8 cellular contexts compared by ENCODE assay signal in the genomic region with DNA sequence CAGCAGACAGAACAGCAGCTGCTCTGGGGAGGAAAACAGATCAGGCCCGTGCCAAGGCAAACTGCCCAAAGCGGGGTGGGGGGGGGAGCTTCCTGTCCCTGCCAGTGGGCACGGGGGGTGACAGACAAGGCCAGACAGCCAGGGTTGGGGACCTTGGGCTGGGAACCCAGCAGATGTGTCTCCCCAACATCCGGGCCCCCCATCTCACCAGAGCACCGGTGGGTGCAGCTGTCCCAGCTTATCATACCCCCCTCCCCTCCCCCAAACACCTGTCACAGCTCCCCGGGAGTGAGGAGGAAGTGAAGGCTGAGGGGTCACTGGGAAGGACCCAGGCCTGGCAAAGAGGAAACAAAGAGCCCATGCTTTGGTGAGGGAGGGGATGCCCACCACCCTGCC. TPM values are rescaled to one million over a fixed set of nuclear protein-coding genes. Genes with fewer than 3 reads are reported as not detected.
A peak's percentile ranks its signal among the peaks of the same experiment; 100 is the strongest.
DNase-seq lines count a peak whose midpoint lies in the region; ATAC-seq and TF ChIP-seq lines count a peak whose summit lies in the region.

No MANE protein-coding gene starts in this region.

- CTCF ChIA-PET in RWPE1 (lab: Yijun Ruan, JAX): interaction anchor here (0.6 to 0.7 kb wide), 3 partner anchors 30 to 110 kb away, joined by 3 read pairs; no protein-coding TSS in a partner anchor

- peak; percentile 53 for DNase-seq in GM12865 (ENCODE audit: low read depth)
- DNase-seq in RWPE1 (ENCODE audit: low spot score): no peak
- peak; percentile 34 for DNase-seq in dermis blood vessel endothelial cell
- peak; percentile 74 to 85 (median 76) for DNase-seq in mucosa of descending colon
- no peak for DNase-seq in stimulated activated CD4-positive, alpha-beta T cell treated with anti-CD3 and anti-CD28 coated beads, Interleukin-12 subunit alpha, Interleukin-12 subunit beta, amount 100 ng/mL, for 4 hours
- no peak for DNase-seq in GOT3 (lab: John Stamatoyannopoulos, UW)
- DNase-seq in foreskin melanocyte: no peak

- H3K4me1 ChIP-seq in mucosa of descending colon (ENCODE audit: low read depth): peaks cover 24% of the 10 kb centered on the region

- no peaks in the 10 kb centered on the region for H3K36me3 ChIP-seq in mucosa of descending colon (ENCODE audit: low read depth)

- intact Hi-C loops in mucosa of descending colon (cut with DNase I, micrococcal nuclease): loop anchor here in 1 of 2 donors (10.0 kb wide), 1 partner anchor 61 kb away; a partner anchor contains a TSS

- H3K9me3 ChIP-seq in mucosa of descending colon: no peaks in the 10 kb centered on the region

- peak overlapping the region; percentile 73 for H3K4me3 ChIP-seq in GM12865 (ENCODE audit: low read depth, low read length)
- peak overlapping the region; percentile 44 for H3K4me3 ChIP-seq in mucosa of descending colon

- no peak for ATAC-seq in mucosa of descending colon
- no peak for ATAC-seq in GM21528 (IDR thresholded peaks at IDR 0.05; ENCODE audit: low FRiP score, unreplicated experiment)

- POLR2A ChIA-PET in RWPE1 (lab: Yijun Ruan, JAX; ENCODE audit: low non-redundant PET): interaction anchor here (0.6 to 1.5 kb wide), 5 partner anchors 22 to 58 kb away, joined by 3 to 7 read pairs (median 5); no protein-coding TSS in a partner anchor

- H3K27ac ChIP-seq in RWPE1: peak overlapping the region; percentile 98

- TF ChIP-seq CTCF in GM12865 (IDR thresholded peaks at IDR 0.05; ENCODE audit: insufficient read depth, low read depth, low read length, missing control alignments): no peak
- no peak for TF ChIP-seq CTCF in RWPE1 (conservative IDR thresholded peaks at IDR 0.05; ENCODE audit: low read depth)
- no peak for TF ChIP-seq CTCF in mucosa of descending colon (IDR thresholded peaks at IDR 0.05)

RNA-seq across cellular contexts. Expression of a gene that starts 1.3 kb away (rescaled TPM):
- total RNA-seq in dermis blood vessel endothelial cell (238 and 297 TPM in 2 replicates), mucosa of descending colon (100 to 1,000 TPM in 1 of 3 donors, 10 to 100 TPM in 2; 73.6 to 142 (median 87.5) TPM)

RNA-seq across cellular contexts. Expression of a gene that starts 4.5 kb away (rescaled TPM):
- total RNA-seq in dermis blood vessel endothelial cell: 43.9 and 45.6 TPM in 2 replicates
- total RNA-seq in mucosa of descending colon: 10 to 100 TPM; 67.5 to 91.0 (median 75.8) TPM

RNA-seq across cellular contexts. Expression of a gene that starts 5.9 kb away (rescaled TPM):
- total RNA-seq in dermis blood vessel endothelial cell (37.8 and 54.6 TPM in 2 replicates), mucosa of descending colon (10 to 100 TPM; 51.1 to 72.1 (median 65.1) TPM)

RNA-seq across cellular contexts. Expression of a gene that starts 11.0 kb away (rescaled TPM):
- total RNA-seq in dermis blood vessel endothelial cell (20.4 and 23.1 TPM in 2 replicates), mucosa of descending colon (100 to 1,000 TPM in 1 of 3 donors, 10 to 100 TPM in 2; 45.3 to 156 (median 45.6) TPM)

RNA-seq across cellular contexts. Expression of a gene that starts 15.1 kb away (rescaled TPM):
- total RNA-seq in dermis blood vessel endothelial cell (7.0 and 17.4 TPM in 2 replicates), mucosa of descending colon (10 to 100 TPM; 43.6 to 57.6 (median 50.7) TPM)

Comparison
In these comparisons a context has a peak if more than half of its experiments do, and no peak if none do; other contexts are left out.
1. DNase-seq: peak in GM12865 (single experiment), dermis blood vessel endothelial cell (single experiment) and mucosa of descending colon (3 of 3); none in RWPE1 (single experiment), stimulated activated CD4-positive, alpha-beta T cell treated with anti-CD3 and anti-CD28 coated beads, Interleukin-12 subunit alpha, Interleukin-12 subunit beta, amount 100 ng/mL, for 4 hours (single experiment), GOT3 (single experiment) and foreskin melanocyte (single experiment).